13 cellular contexts compared by ENCODE assay signal in the genomic region with DNA sequence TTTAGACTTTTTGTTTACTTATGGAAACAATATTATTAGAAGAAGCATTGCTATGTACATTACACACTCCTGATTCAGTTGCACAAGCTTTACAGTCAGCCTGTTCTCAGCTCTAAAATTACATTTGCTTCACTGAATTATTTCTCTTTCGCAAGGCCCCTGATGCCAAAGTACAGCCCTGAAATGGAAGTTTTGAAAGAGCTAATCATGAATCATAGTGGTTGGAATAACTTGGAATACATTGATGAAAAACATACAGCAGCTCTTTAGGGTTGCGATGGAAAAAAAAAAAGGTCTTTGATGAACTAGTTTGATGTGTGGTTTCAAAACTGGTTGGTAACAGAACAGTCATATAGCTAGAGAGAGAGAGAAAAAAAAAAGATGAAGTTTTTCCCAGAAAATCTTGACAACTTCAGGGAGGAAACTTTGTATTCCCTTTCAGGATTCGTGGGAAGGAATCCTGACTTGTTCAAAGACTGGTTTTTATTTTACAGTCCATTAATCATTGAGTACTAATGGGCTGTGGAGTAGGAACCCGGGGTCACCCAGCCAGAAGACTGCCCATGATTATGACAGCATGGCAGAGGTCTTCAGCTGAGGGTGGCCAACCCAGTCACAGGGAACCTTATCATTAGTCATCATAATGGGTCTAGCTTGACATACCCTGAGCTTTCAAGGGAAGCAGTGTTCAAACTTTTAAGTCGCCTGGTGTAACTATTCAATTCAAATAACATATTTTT.
DNase-seq lines count a peak whose midpoint lies in the region; ATAC-seq and TF ChIP-seq lines count a peak whose summit lies in the region.
"Had no signal": no experiment of that assay in that cellular context is flagged by ENCODE, and none has a peak within 500 bp of the region (broad histone marks: within the 10 kb centered on the region; RNA-seq: fewer than 3 reads in every experiment).

No MANE protein-coding gene starts in this region.

- H3K36me3 ChIP-seq in osteoblast (ENCODE audit: insufficient read depth, low read length), result no peaks in the 10 kb centered on the region
- H3K36me3 ChIP-seq: uterus had no signal

- peak; percentile 80 for DNase-seq in EL
- DNase-seq in RWPE1 (ENCODE audit: low spot score), result peak; percentile 46
- DNase-seq in fibroblast of mammary gland (ENCODE audit: low read depth), result peak; percentile 97
- peak; percentile 2 for DNase-seq in osteoblast (ENCODE audit: insufficient read length, low spot score, missing footprints)
- no peak for DNase-seq in NCI-H1105 (lab: John Stamatoyannopoulos, UW)
- no peak for DNase-seq in COLO829 (ENCODE audit: low spot score)
- no peak for DNase-seq in activated CD4-positive, alpha-beta T cell treated with anti-CD3 and anti-CD28 coated beads for 36 hours
- DNase-seq: CD8-positive, alpha-beta T cell; natural killer cell; NCI-H345; RPMI8226; uterus had no signal

- peak overlapping the region; percentile 77 for H3K4me2 ChIP-seq in osteoblast (ENCODE audit: insufficient read depth, low read length)

- H3K4me3 ChIP-seq in fibroblast of mammary gland (ENCODE audit: control insufficient read depth, low read depth, low read length), result no peak overlapping the region
- H3K4me3 ChIP-seq in osteoblast (ENCODE audit: insufficient read depth, low read length), result peak overlapping the region; percentile 6
- H3K4me3 ChIP-seq: uterus had no signal

- H3K4me1 Mint-ChIP-seq in activated CD4-positive, alpha-beta T cell treated with anti-CD3 and anti-CD28 coated beads for 36 hours, result no peaks in the 10 kb centered on the region
- H3K4me1 Mint-ChIP-seq: natural killer cell had no signal

- peak overlapping the region; percentile 62 for H2AFZ ChIP-seq in osteoblast (ENCODE audit: low read length)

- no peaks in the 10 kb centered on the region for H3K27me3 ChIP-seq in osteoblast (ENCODE audit: insufficient read depth, low read length)
- H3K27me3 ChIP-seq: uterus had no signal

- intact Hi-C loops in activated CD4-positive, alpha-beta T cell treated with anti-CD3 and anti-CD28 coated beads for 36 hours (cut with DNase I, micrococcal nuclease), result no loop called here

- ATAC-seq in activated CD4-positive, alpha-beta T cell treated with anti-CD3 and anti-CD28 coated beads for 36 hours, result no peak
- no peak for ATAC-seq in GM18511 (IDR thresholded peaks at IDR 0.05; ENCODE audit: unreplicated experiment)
- ATAC-seq: CD8-positive, alpha-beta T cell; natural killer cell had no signal

- H3K27ac ChIP-seq in RWPE1 (peak overlapping the region; percentile 48; the same call in 1 of the 2 replicates), osteoblast (ENCODE audit: low read depth, low read length) (peak overlapping the region; percentile 95)
- H3K27ac ChIP-seq: uterus had no signal

- no peak overlapping the region for H3K27ac Mint-ChIP-seq in activated CD4-positive, alpha-beta T cell treated with anti-CD3 and anti-CD28 coated beads for 36 hours
- H3K27ac Mint-ChIP-seq: CD8-positive, alpha-beta T cell; natural killer cell had no signal

- H3K79me2 ChIP-seq in osteoblast (ENCODE audit: insufficient read depth, low read length), result no peaks in the 10 kb centered on the region

- TF ChIP-seq CTCF in RWPE1 (conservative IDR thresholded peaks at IDR 0.05; ENCODE audit: low read depth), result no peak
- TF ChIP-seq CTCF in fibroblast of mammary gland (conservative IDR thresholded peaks at IDR 0.05; ENCODE audit: control insufficient read depth, insufficient read depth, low read depth, low read length), result no peak
- TF ChIP-seq CTCF in osteoblast (IDR thresholded peaks at IDR 0.05; ENCODE audit: extremely low read depth, low read depth, low read length), result no peak

- H4K20me1 ChIP-seq in osteoblast (ENCODE audit: insufficient read depth, low read length), result no peaks in the 10 kb centered on the region

- H3K9me3 Mint-ChIP-seq in activated CD4-positive, alpha-beta T cell treated with anti-CD3 and anti-CD28 coated beads for 36 hours (ENCODE audit: low read depth), result peaks cover 9% of the 10 kb centered on the region

- H3K4me3 Mint-ChIP-seq in activated CD4-positive, alpha-beta T cell treated with anti-CD3 and anti-CD28 coated beads for 36 hours, result no peak overlapping the region
- H3K4me3 Mint-ChIP-seq: CD8-positive, alpha-beta T cell; natural killer cell had no signal

- no peaks in the 10 kb centered on the region for H3K27me3 Mint-ChIP-seq in activated CD4-positive, alpha-beta T cell treated with anti-CD3 and anti-CD28 coated beads for 36 hours

- peaks cover 32% of the 10 kb centered on the region for H3K4me1 ChIP-seq in osteoblast (ENCODE audit: insufficient read depth, low read length)
- H3K4me1 ChIP-seq: uterus had no signal

- CTCF ChIA-PET in RWPE1 (lab: Yijun Ruan, JAX), result interaction anchor here (0.7 kb wide), 1 partner anchor 740 kb away, joined by 6 read pairs; no protein-coding TSS in a partner anchor
- CTCF ChIA-PET in activated CD4-positive, alpha-beta T cell treated with anti-CD3 and anti-CD28 coated beads for 36 hours (lab: Charles Lee), result no interaction called here

- no peaks in the 10 kb centered on the region for H3K9me3 ChIP-seq in osteoblast (ENCODE audit: low read depth, low read length)
- H3K9me3 ChIP-seq: uterus had no signal

- no peaks in the 10 kb centered on the region for H3K36me3 Mint-ChIP-seq in activated CD4-positive, alpha-beta T cell treated with anti-CD3 and anti-CD28 coated beads for 36 hours (ENCODE audit: low read depth)
- H3K36me3 Mint-ChIP-seq: CD8-positive, alpha-beta T cell; natural killer cell had no signal

- POLR2A ChIA-PET in RWPE1 (lab: Yijun Ruan, JAX; ENCODE audit: low non-redundant PET), result no interaction called here
- POLR2A ChIA-PET in activated CD4-positive, alpha-beta T cell treated with anti-CD3 and anti-CD28 coated beads for 36 hours (lab: Charles Lee), result no interaction called here

Comparison
In these comparisons a context has a peak if more than half of its experiments do, and no peak if none do; other contexts are left out.
1. DNase-seq: peak in EL (single experiment), RWPE1 (single experiment), fibroblast of mammary gland (single experiment) and osteoblast (single experiment); none in NCI-H1105 (single experiment), COLO829 (single experiment) and activated CD4-positive, alpha-beta T cell treated with anti-CD3 and anti-CD28 coated beads for 36 hours (single experiment).